In genomic region chr4:69115151-69115850, GRCh38 we compare ENCODE assay signal across 4 cellular contexts. TPM values are rescaled to one million over a fixed set of nuclear protein-coding genes. Genes with fewer than 3 reads are reported as not detected.
"Had no signal": no experiment of that assay in that cellular context is flagged by ENCODE, and none has a peak within 500 bp of the region (broad histone marks: within the 10 kb centered on the region; RNA-seq: fewer than 3 reads in every experiment).

No MANE protein-coding gene starts in this region.

RNA-seq across cellular contexts. Expression of gene UGT2B7, which starts 19.0 kb away (rescaled TPM):
- total RNA-seq: PC-3, Right ventricle myocardium superior, SJSA1 had no signal
- polyA plus RNA-seq: SK-N-SH had no signal
